ENCODE assay signal across 8 cellular contexts in genomic region chr11:117876341-117877119, GRCh38. TPM values are rescaled to one million over a fixed set of nuclear protein-coding genes. Genes with fewer than 3 reads are reported as not detected.
DNase-seq lines count a peak whose midpoint lies in the region; ATAC-seq and TF ChIP-seq lines count a peak whose summit lies in the region.

TSS of gene FXYD6 (minus strand) at chr11:117876658. CDS start at chr11:117842776, 33,882 bp downstream.

- no peak for ATAC-seq in central memory CD8-positive, alpha-beta T cell (replicated peaks; ENCODE audit: extremely low read depth, poor library complexity, severe bottlenecking)
- ATAC-seq in left lung (peak; percentile 67), GM19463 (IDR thresholded peaks at IDR 0.05; ENCODE audit: unreplicated experiment) (no peak)

- no peaks in the 10 kb centered on the region for H3K9me3 ChIP-seq in left lung

- peaks cover 23% of the 10 kb centered on the region for H3K4me1 Mint-ChIP-seq in central memory CD8-positive, alpha-beta T cell
- peaks cover 39% of the 10 kb centered on the region for H3K4me1 Mint-ChIP-seq in stimulated activated naive CD8-positive, alpha-beta T cell treated with anti-CD3 and anti-CD28 coated beads, Interleukin-15, Interleukin-2, amounts not matched to agents 100 ng/mL and 50 ng/mL, for 24 hours (ENCODE audit: low read depth)

- H3K4me3 Mint-ChIP-seq in central memory CD8-positive, alpha-beta T cell: peak within 1 kb of the TSS; percentile 37
- H3K4me3 Mint-ChIP-seq in stimulated activated naive CD8-positive, alpha-beta T cell treated with anti-CD3 and anti-CD28 coated beads, Interleukin-15, Interleukin-2, amounts not matched to agents 100 ng/mL and 50 ng/mL, for 24 hours: peak within 1 kb of the TSS; percentile 84

- DNase-seq in H7 (peak; percentile 96), NCI-H526 (lab: John Stamatoyannopoulos, UW) (peak; percentile 89 to 97), left lung (peak in 1 of 2 donors; percentile 58), Kasumi-1 (lab: John Stamatoyannopoulos, UW) (no peak), GM13976 (ENCODE audit: low spot score) (no peak)
- no peak for DNase-seq in central memory CD8-positive, alpha-beta T cell (ENCODE audit: low spot score in 2 of 2)

- H3K27ac ChIP-seq in left lung: peak within 1 kb of the TSS; percentile 46 to 60

- intact Hi-C loops in left lung (cut with DNase I): no loop called here

- H3K4me3 ChIP-seq in H7 (ENCODE audit: insufficient read depth, low read depth, low read length) (peak within 1 kb of the TSS; percentile 72), left lung (peak within 1 kb of the TSS; percentile 40 to 47)

- peaks cover 5 to 53% of the 10 kb centered on the region in 2 donors for H3K4me1 ChIP-seq in left lung

- no peaks in the 10 kb centered on the region for H3K9me3 Mint-ChIP-seq in central memory CD8-positive, alpha-beta T cell
- no peaks in the 10 kb centered on the region for H3K9me3 Mint-ChIP-seq in stimulated activated naive CD8-positive, alpha-beta T cell treated with anti-CD3 and anti-CD28 coated beads, Interleukin-15, Interleukin-2, amounts not matched to agents 100 ng/mL and 50 ng/mL, for 24 hours

- H3K27me3 ChIP-seq in H7 (ENCODE audit: control insufficient read depth, insufficient read depth, low read length): peaks cover 39% of the 10 kb centered on the region
- H3K27me3 ChIP-seq in left lung: peaks cover 34 to 72% of the 10 kb centered on the region in 2 donors

- TF ChIP-seq CTCF in left lung (IDR thresholded peaks at IDR 0.05) (no peak), GM13976 (IDR thresholded peaks at IDR 0.05; ENCODE audit: borderline replicate concordance, control extremely low read depth, extremely low read depth, insufficient read depth, missing control alignments) (no peak)

- in situ Hi-C loops in GM13976 (cut with MboI; ENCODE audit: low sequenced_read_pairs, unreplicated experiment): no loop called here

- H3K36me3 ChIP-seq in H7 (replicated peaks; ENCODE audit: control insufficient read depth, insufficient read depth, low read length): no peaks in the 10 kb centered on the region
- H3K36me3 ChIP-seq in left lung: no peaks in the 10 kb centered on the region

- peak within 1 kb of the TSS; percentile 54 for H3K27ac Mint-ChIP-seq in central memory CD8-positive, alpha-beta T cell (ENCODE audit: low read depth)
- H3K27ac Mint-ChIP-seq in stimulated activated naive CD8-positive, alpha-beta T cell treated with anti-CD3 and anti-CD28 coated beads, Interleukin-15, Interleukin-2, amounts not matched to agents 100 ng/mL and 50 ng/mL, for 24 hours: peak within 1 kb of the TSS; percentile 76

- peaks cover 98% of the 10 kb centered on the region for H3K27me3 Mint-ChIP-seq in central memory CD8-positive, alpha-beta T cell
- peaks cover 77% of the 10 kb centered on the region for H3K27me3 Mint-ChIP-seq in stimulated activated naive CD8-positive, alpha-beta T cell treated with anti-CD3 and anti-CD28 coated beads, Interleukin-15, Interleukin-2, amounts not matched to agents 100 ng/mL and 50 ng/mL, for 24 hours

- peaks cover 2% of the 10 kb centered on the region for H3K36me3 Mint-ChIP-seq in central memory CD8-positive, alpha-beta T cell (ENCODE audit: insufficient read depth)
- no peaks in the 10 kb centered on the region for H3K36me3 Mint-ChIP-seq in stimulated activated naive CD8-positive, alpha-beta T cell treated with anti-CD3 and anti-CD28 coated beads, Interleukin-15, Interleukin-2, amounts not matched to agents 100 ng/mL and 50 ng/mL, for 24 hours (ENCODE audit: low read depth)

RNA-seq across cellular contexts. Expression of gene FXYD6, which starts in this region (rescaled TPM):
- total RNA-seq in H7 (2014; rRNA removed; shearing (Covaris generic)): 17.8 and 32.8 TPM in 2 replicates
- 10 to 100 TPM; 41.4 to 55.0 TPM for total RNA-seq in left lung

Comparison
In these comparisons a context has a peak if more than half of its experiments do, and no peak if none do; other contexts are left out.
1. DNase-seq: peak in H7 (single experiment) and NCI-H526 (2 of 2); none in central memory CD8-positive, alpha-beta T cell (0 of 2), Kasumi-1 (0 of 2) and GM13976 (single experiment).